ENCODE assay signal across 2 cellular contexts in genomic region chr6:2235782-2236495, GRCh38.
TF ChIP-seq lines count a peak whose summit lies in the region.

No MANE protein-coding gene starts in this region.

TF ChIP-seq in IMR-90, 13 proteins besides CTCF, POLR2A, EP300 and RAD21:
- no peak for TF ChIP-seq MAFK (IDR thresholded peaks at IDR 0.05; ENCODE audit: low read depth, low read length)
- no peak for TF ChIP-seq CEBPB (IDR thresholded peaks at IDR 0.05; ENCODE audit: low read depth, low read length)
- no peak for TF ChIP-seq MXI1 (IDR thresholded peaks at IDR 0.05; ENCODE audit: borderline replicate concordance, low read depth, low read length)
- TF ChIP-seq ELK1 (IDR thresholded peaks at IDR 0.05; ENCODE audit: borderline replicate concordance, low read depth, low read length): no peak
- TF ChIP-seq CHD1 (IDR thresholded peaks at IDR 0.05; ENCODE audit: low read depth, low read length): no peak
- no peak for TF ChIP-seq SMC3 (IDR thresholded peaks at IDR 0.05; ENCODE audit: low read depth, low read length)
- no peak for TF ChIP-seq NFE2L2 (IDR thresholded peaks at IDR 0.05; ENCODE audit: low read depth, low read length)
- no peak for TF ChIP-seq MAZ (IDR thresholded peaks at IDR 0.05; ENCODE audit: borderline replicate concordance, low read depth, low read length)

TF ChIP-seq in SK-N-SH, 30 proteins besides CTCF, POLR2A, EP300 and RAD21:
- TF ChIP-seq FOSL2 (IDR thresholded peaks at IDR 0.05; ENCODE audit: borderline replicate concordance, low read depth) (no peak), SIN3A (IDR thresholded peaks at IDR 0.05; ENCODE audit: borderline replicate concordance, low read depth, low read length) (no peak), CHD2 (IDR thresholded peaks at IDR 0.05; ENCODE audit: low read length, partially characterized antibody) (peak; percentile 26), ZBTB33 (IDR thresholded peaks at IDR 0.05; ENCODE audit: borderline replicate concordance, low read depth) (no peak), GATA2 (CRISPR knock-in tag; IDR thresholded peaks at IDR 0.05) (peak; percentile 68), TAF1 (IDR thresholded peaks at IDR 0.05; ENCODE audit: borderline replicate concordance, low read depth, low read length) (no peak), RCOR1 (IDR thresholded peaks at IDR 0.05; ENCODE audit: low read length) (0 out of 2 replicates have a peak, but pooled peaks have one; percentile 41)
